Comparison of ENCODE assay signal across 8 cellular contexts in the genomic region with DNA sequence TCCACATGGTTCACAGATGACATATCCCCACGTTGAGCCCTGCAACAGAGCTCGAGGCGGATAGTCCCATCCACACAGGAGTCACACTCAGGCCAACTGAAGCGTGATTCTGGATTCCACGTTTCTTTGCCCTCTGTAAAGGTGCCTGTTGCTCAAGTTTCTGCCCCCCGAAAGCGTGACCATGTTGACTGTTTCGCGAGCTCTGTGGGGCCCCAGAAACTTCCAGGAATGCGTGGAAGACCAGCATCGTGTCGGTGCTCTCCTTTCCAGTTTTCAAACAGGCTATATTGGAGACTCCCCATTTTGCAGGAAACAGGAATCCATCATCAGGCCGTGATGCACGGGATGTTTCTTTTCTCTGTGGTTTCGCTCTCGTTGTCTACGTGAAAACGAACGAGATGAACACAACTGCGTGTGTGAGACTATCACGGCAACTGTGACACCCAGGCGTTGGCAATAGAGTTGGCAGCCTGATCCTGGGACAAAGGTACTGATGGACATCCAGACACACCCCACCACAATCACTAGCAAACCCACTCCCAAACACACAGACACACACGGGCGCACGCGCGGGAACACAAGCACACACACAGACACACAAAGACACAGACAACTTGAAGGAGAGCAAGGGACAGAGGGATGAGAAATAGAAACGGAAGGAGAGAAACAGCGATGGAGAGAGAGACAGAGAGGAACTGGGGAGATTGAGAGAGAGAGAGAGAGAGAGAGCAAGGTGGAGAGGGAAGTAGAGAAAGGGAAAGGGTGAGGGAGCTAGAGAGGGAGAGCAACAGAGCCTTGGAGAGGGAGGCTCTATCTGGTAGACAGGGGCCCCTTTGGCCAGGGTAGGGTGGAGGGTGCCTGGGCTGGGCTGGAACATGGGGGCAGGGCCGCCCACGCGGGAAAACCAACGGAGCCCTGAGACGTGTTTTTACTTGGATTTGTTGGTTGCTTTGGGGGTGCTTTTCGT.
DNase-seq lines count a peak whose midpoint lies in the region; ATAC-seq and TF ChIP-seq lines count a peak whose summit lies in the region.
"Not testable (repeated sequence)": the region's sequence is repeated elsewhere in the genome, so short reads cannot be mapped to it uniquely, and the experiment has no call there.

No MANE protein-coding gene starts in this region.

- H3K36me3 Mint-ChIP-seq in CD4-positive, alpha-beta T cell (ENCODE audit: low read depth); activated B cell treated with CpG ODN at 0.5 μM for 24 hours (ENCODE audit: low read depth); neural progenitor cell: not testable (repeated sequence)

- H3K4me3 ChIP-seq in adipocyte (ENCODE audit: low read length) = peak overlapping the region; percentile 53
- H3K4me3 ChIP-seq in epithelial cell of esophagus (ENCODE audit: low read length) = peak overlapping the region; percentile 16
- H3K4me3 ChIP-seq in neural progenitor cell = not testable (repeated sequence)

- not testable (repeated sequence) for H3K9me3 Mint-ChIP-seq in CD4-positive, alpha-beta T cell; activated B cell treated with CpG ODN at 0.5 μM for 24 hours
- peaks cover 30% of the 10 kb centered on the region for H3K9me3 Mint-ChIP-seq in neural progenitor cell

- H3K27ac Mint-ChIP-seq in CD4-positive, alpha-beta T cell; neural progenitor cell: not testable (repeated sequence)
- peak overlapping the region; percentile 87 for H3K27ac Mint-ChIP-seq in activated B cell treated with CpG ODN at 0.5 μM for 24 hours

- not testable (repeated sequence) for H3K36me3 ChIP-seq in adipocyte (ENCODE audit: control insufficient read depth, insufficient read depth, low read length, severe bottlenecking); neural progenitor cell

- H3K9me3 ChIP-seq in CD4-positive, alpha-beta T cell (ENCODE audit: control insufficient read depth, low read length); adipocyte (ENCODE audit: control insufficient read depth, low read length); neural progenitor cell (ENCODE audit: low read depth): not testable (repeated sequence)

- TF ChIP-seq CTCF in CD4-positive, alpha-beta T cell (IDR thresholded peaks at IDR 0.05); activated B cell treated with CpG ODN at 0.5 μM for 24 hours (IDR thresholded peaks at IDR 0.05); epithelial cell of esophagus (IDR thresholded peaks at IDR 0.05; ENCODE audit: insufficient read depth, low read depth, low read length, missing control alignments); neural progenitor cell (IDR thresholded peaks at IDR 0.05): not testable (repeated sequence)

- peaks cover 46% of the 10 kb centered on the region for H3K27me3 ChIP-seq in CD4-positive, alpha-beta T cell (ENCODE audit: control insufficient read depth, insufficient read depth, low read length)
- H3K27me3 ChIP-seq in adipocyte (replicated peaks; ENCODE audit: control insufficient read depth, insufficient read depth, low read length) = not testable (repeated sequence)
- H3K27me3 ChIP-seq in neural progenitor cell = peaks cover 56% of the 10 kb centered on the region

- POLR2A ChIA-PET in CD4-positive, alpha-beta T cell (lab: Charles Lee) = not testable (repeated sequence)
- POLR2A ChIA-PET in activated B cell treated with CpG ODN at 0.5 μM for 24 hours (lab: Charles Lee) = interaction anchor here (3.3 kb wide), 1 partner anchor 1018 kb away, joined by 86 read pairs; no protein-coding TSS in a partner anchor

- not testable (repeated sequence) for H3K27ac ChIP-seq in CD4-positive, alpha-beta T cell (ENCODE audit: low read depth, low read length); neural progenitor cell

- intact Hi-C loops in CD4-positive, alpha-beta T cell (cut with DNase I, micrococcal nuclease); activated B cell treated with CpG ODN at 0.5 μM for 24 hours (cut with micrococcal nuclease): not testable (repeated sequence)

- not testable (repeated sequence) for H3K79me2 ChIP-seq in neural progenitor cell (ENCODE audit: low read depth)

- not testable (repeated sequence) for H3K4me1 ChIP-seq in adipocyte (ENCODE audit: control insufficient read depth, insufficient read depth, low read length); neural progenitor cell

- H3K9ac ChIP-seq in adipocyte (ENCODE audit: low read length); neural progenitor cell: not testable (repeated sequence)

- DNase-seq in CD4-positive, alpha-beta T cell = peak in 2 of 10 experiments; percentile 10 to 14
- DNase-seq in HK-2 (ENCODE audit: unreplicated experiment) (peak; percentile 16), activated B cell treated with CpG ODN at 0.5 μM for 24 hours (peak; percentile 65), adipocyte (ENCODE audit: low read depth) (peak; percentile 28), epithelial cell of esophagus (ENCODE audit: low read depth) (peak; percentile 20), iris pigment epithelial cell (ENCODE audit: low read depth) (peak; percentile 65), neural progenitor cell (ENCODE audit: low spot score) (peak; percentile 25)
- DNase-seq in stimulated activated naive CD8-positive, alpha-beta T cell treated with anti-CD3 and anti-CD28 coated beads, Interleukin-15, Interleukin-2, amounts not matched to agents 100 U/mL and 50 U/mL, for 24 hours = peak; percentile 35

- ATAC-seq in CD4-positive, alpha-beta T cell (ENCODE audit: poor library complexity); activated B cell treated with CpG ODN at 0.5 μM for 24 hours (ENCODE audit: low read depth); stimulated activated naive CD8-positive, alpha-beta T cell treated with anti-CD3 and anti-CD28 coated beads, Interleukin-15, Interleukin-2, amounts not matched to agents 100 U/mL and 50 U/mL, for 24 hours: not testable (repeated sequence)

- H3K4me1 Mint-ChIP-seq in CD4-positive, alpha-beta T cell (ENCODE audit: low read depth) = peaks cover 40% of the 10 kb centered on the region
- H3K4me1 Mint-ChIP-seq in activated B cell treated with CpG ODN at 0.5 μM for 24 hours = peaks cover 34% of the 10 kb centered on the region
- H3K4me1 Mint-ChIP-seq in neural progenitor cell = peaks cover 11% of the 10 kb centered on the region

- peak overlapping the region; percentile 76 for H3K4me3 Mint-ChIP-seq in CD4-positive, alpha-beta T cell
- H3K4me3 Mint-ChIP-seq in activated B cell treated with CpG ODN at 0.5 μM for 24 hours (peak overlapping the region; percentile 81), neural progenitor cell (peak overlapping the region; percentile 1)

- peaks cover 45% of the 10 kb centered on the region for H3K27me3 Mint-ChIP-seq in CD4-positive, alpha-beta T cell
- H3K27me3 Mint-ChIP-seq in activated B cell treated with CpG ODN at 0.5 μM for 24 hours = not testable (repeated sequence)
- H3K27me3 Mint-ChIP-seq in neural progenitor cell (ENCODE audit: insufficient read depth, low read depth) = peaks cover 48% of the 10 kb centered on the region

- H2AFZ ChIP-seq in neural progenitor cell (replicated peaks) = not testable (repeated sequence)

- peaks cover 20% of the 10 kb centered on the region for H4K20me1 ChIP-seq in neural progenitor cell (ENCODE audit: low read depth)

- H3K4me2 ChIP-seq in neural progenitor cell = peak overlapping the region; percentile 59

- H3F3A ChIP-seq in neural progenitor cell (ENCODE audit: low read depth) = not testable (repeated sequence)

- CTCF ChIA-PET in CD4-positive, alpha-beta T cell (lab: Charles Lee) = not testable (repeated sequence)
- CTCF ChIA-PET in activated B cell treated with CpG ODN at 0.5 μM for 24 hours (lab: Charles Lee) = interaction anchor here (1.7 kb wide), 1 partner anchor 1018 kb away, joined by 3 read pairs; no protein-coding TSS in a partner anchor

Comparison
In these comparisons a context has a peak if more than half of its experiments do, and no peak if none do; other contexts are left out.
1. H3K4me3 Mint-ChIP-seq: peak in every context shown above with its lines; median percentile 81 in activated B cell treated with CpG ODN at 0.5 μM for 24 hours; 76 in CD4-positive, alpha-beta T cell; 1 in neural progenitor cell.